In genomic region chr13:92270990-92271389, GRCh38 we compare ENCODE assay signal across 26 cellular contexts.
"Had no signal": no experiment of that assay in that cellular context is flagged by ENCODE, and none has a peak within 500 bp of the region (broad histone marks: within the 10 kb centered on the region; RNA-seq: fewer than 3 reads in every experiment).

No MANE protein-coding gene starts in this region.

- H3K36me3 ChIP-seq: colonic mucosa, esophagus squamous epithelium, gastrocnemius medialis, left lung, lower lobe of right lung had no signal

- ATAC-seq: effector memory CD8-positive, alpha-beta T cell; esophagus mucosa; gastrocnemius medialis; left lung; lower lobe of right lung; mucosa of descending colon; naive thymus-derived CD8-positive, alpha-beta T cell had no signal

- DNase-seq: colonic mucosa; cortex of kidney; effector CD8-positive, alpha-beta T cell; effector memory CD8-positive, alpha-beta T cell; endodermal cell; erythroblast; esophagus squamous epithelium; foreskin fibroblast; foreskin melanocyte; gastrocnemius medialis; glutamatergic neuron; head of caudate nucleus; hypothalamus; immature natural killer cell; islet precursor cell; kidney; kidney glomerular epithelial cell; left lung; lower lobe of right lung; mesenchymal stem cell; mucosa of descending colon; naive B cell; naive thymus-derived CD8-positive, alpha-beta T cell had no signal

- H3K4me3 ChIP-seq: colonic mucosa, esophagus squamous epithelium, gastrocnemius medialis, hepatocyte, left lung, lower lobe of right lung, mucosa of descending colon had no signal

- H3K4me1 ChIP-seq: colonic mucosa, esophagus squamous epithelium, gastrocnemius medialis, left lung, lower lobe of right lung had no signal

- H3K27ac ChIP-seq: colonic mucosa, epithelial cell of prostate, esophagus squamous epithelium, gastrocnemius medialis, hepatocyte, left lung, lower lobe of right lung had no signal

- H3K27me3 ChIP-seq: colonic mucosa, esophagus squamous epithelium, gastrocnemius medialis, hepatocyte, left lung had no signal

- H3K9me3 ChIP-seq: colonic mucosa, esophagus squamous epithelium, gastrocnemius medialis, lower lobe of right lung, mucosa of descending colon had no signal
